ENCODE assay signal across 15 cellular contexts in the genomic region with DNA sequence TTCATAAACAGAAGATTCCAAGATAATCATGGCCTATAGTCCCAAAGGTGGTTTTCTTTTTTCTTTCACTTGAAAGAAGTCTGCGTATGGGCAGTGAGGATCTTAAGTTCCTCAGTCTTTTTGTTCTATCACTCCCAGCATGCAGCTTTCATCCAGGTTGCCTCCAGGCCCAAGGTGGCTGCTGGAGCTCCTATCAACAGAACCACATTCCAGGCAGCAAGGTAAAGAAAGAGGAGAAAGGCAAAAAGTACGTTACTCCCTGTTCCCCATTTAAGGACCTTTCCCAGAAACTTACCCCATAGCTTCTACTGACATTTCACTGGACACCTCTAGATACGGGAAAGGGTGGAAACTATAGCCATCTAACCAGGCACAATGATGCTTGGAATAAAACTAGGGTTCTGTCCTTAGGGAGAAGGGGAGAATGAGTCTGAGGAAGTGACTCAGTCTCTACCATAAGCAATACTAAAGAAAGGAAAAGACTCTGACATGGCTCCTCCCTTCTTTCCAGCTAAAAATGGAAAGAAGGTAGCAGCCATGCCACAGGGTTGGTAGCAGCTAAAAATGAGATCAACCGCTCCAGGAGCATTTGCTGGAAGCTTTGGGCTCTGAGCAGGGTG.
DNase-seq lines count a peak whose midpoint lies in the region; ATAC-seq and TF ChIP-seq lines count a peak whose summit lies in the region.
"Had no signal": no experiment of that assay in that cellular context is flagged by ENCODE, and none has a peak within 500 bp of the region (broad histone marks: within the 10 kb centered on the region; RNA-seq: fewer than 3 reads in every experiment).

No MANE protein-coding gene starts in this region.

- no peak overlapping the region for H3K4me3 ChIP-seq in cardiac fibroblast (replicated peaks in 1 of 2; ENCODE audit: low read depth in 2 of 2, low read length in 2 of 2)
- H3K4me3 ChIP-seq: adrenal gland, testis had no signal

- DNase-seq in EH (ENCODE audit: low read depth) (peak; percentile 53), LHCN-M2 (ENCODE audit: low read depth) (peak; percentile 59), cardiac fibroblast (ENCODE audit: low read depth in 2 of 2) (peak; percentile 49 to 80), iris pigment epithelial cell (ENCODE audit: low read depth) (peak; percentile 44)
- DNase-seq in activated CD4-positive, alpha-beta T cell treated with anti-CD3 and anti-CD28 coated beads for 48 hours = no peak
- DNase-seq: adrenal gland, BE2C, NCI-H1048, NCI-H524 treated with DMSO at 0.1 percent for 48 hours, small intestine, testis had no signal

- TF ChIP-seq CTCF in cardiac fibroblast (IDR thresholded peaks at IDR 0.05; ENCODE audit: low read depth, low read length) = no peak

- no peak for ATAC-seq in GM18498 (IDR thresholded peaks at IDR 0.05; ENCODE audit: unreplicated experiment)
- no peak for ATAC-seq in HG02870 (IDR thresholded peaks at IDR 0.05; ENCODE audit: unreplicated experiment)
- ATAC-seq in GM21447 (IDR thresholded peaks at IDR 0.05; ENCODE audit: unreplicated experiment) = no peak
- ATAC-seq: activated T-helper 17 cell treated with anti-CD3 and anti-CD28 coated beads, Interleukin-2, amount 50 U/mL, for 72 hours had no signal
